8 cellular contexts compared by ENCODE assay signal in the genomic region with DNA sequence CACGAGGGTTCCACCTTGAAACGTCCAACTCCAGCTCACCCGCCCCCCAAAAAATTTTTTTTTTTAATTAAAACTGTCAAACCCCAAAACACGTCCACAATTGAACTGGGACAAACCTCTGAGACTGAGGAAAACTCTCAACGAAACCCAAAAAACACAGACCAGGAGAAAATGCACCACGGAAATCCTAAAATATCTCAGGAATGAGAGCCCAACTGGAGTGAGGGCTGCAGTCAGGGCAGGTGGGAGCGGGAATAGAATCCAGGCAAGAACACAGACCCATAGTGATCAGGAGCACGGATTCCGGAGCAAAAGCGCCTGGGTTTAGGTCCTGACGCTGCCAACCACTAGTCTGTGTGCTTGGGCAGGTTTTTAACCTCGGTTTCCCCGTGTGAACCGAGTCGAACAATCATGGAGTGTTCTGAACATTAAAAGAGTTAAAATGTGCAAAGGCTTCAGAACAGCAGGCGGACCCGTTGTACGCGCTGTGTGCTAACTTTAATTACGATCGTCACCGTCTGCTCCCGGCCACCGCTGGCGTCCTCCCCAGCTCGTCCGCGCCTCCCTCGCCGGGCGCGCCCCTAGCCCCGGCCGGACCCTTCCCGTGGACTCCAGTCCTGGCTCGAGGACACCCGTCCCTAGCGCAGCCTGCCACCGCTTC. TPM values are rescaled to one million over a fixed set of nuclear protein-coding genes. Genes with fewer than 3 reads are reported as not detected.
DNase-seq lines count a peak whose midpoint lies in the region; FAIRE-seq and TF ChIP-seq lines count a peak whose summit lies in the region.

No MANE protein-coding gene starts in this region.

- peak overlapping the region; percentile 84 for H3K4me3 ChIP-seq in suprapubic skin

- peak; percentile 23 for FAIRE-seq in H54 (lab: Jason Lieb, UNC)

- TF ChIP-seq EP300 in suprapubic skin (IDR thresholded peaks at IDR 0.05): no peak

- H3K27ac ChIP-seq in caudate nucleus (ENCODE audit: low read depth, low read length): peak overlapping the region; percentile 48
- peak overlapping the region; percentile 64 for H3K27ac ChIP-seq in layer of hippocampus (ENCODE audit: low read depth, low read length)
- peak overlapping the region; percentile 92 for H3K27ac ChIP-seq in suprapubic skin

- TF ChIP-seq CTCF in suprapubic skin (IDR thresholded peaks at IDR 0.05): no peak

- H3K27me3 ChIP-seq in layer of hippocampus (ENCODE audit: control insufficient read depth, insufficient read depth, low read length): peaks cover 8% of the 10 kb centered on the region
- H3K27me3 ChIP-seq in suprapubic skin: peaks cover 20% of the 10 kb centered on the region

- no peaks in the 10 kb centered on the region for H3K9me3 ChIP-seq in suprapubic skin

- peaks cover 30% of the 10 kb centered on the region for H3K4me1 ChIP-seq in suprapubic skin

- WGBS in suprapubic skin: under 1% methylated on average over 16 of the region's 39 CpGs

- TF ChIP-seq POLR2A in H54 (IDR thresholded peaks at IDR 0.05; ENCODE audit: low read depth, low read length): no peak
- no peak for TF ChIP-seq POLR2A in suprapubic skin (IDR thresholded peaks at IDR 0.05)

- peak; percentile 62 for DNase-seq in ELF-1 (ENCODE audit: low read depth, low spot score)
- DNase-seq in H54 (ENCODE audit: insufficient read length, low spot score): no peak
- peak; percentile 60 for DNase-seq in NCI-H2227 (lab: John Stamatoyannopoulos, UW; ENCODE audit: unreplicated experiment)
- peak in 2 of 61 donors; percentile 39 to 54 for DNase-seq in caudate nucleus (lab: John Stamatoyannopoulos, UW)
- DNase-seq in suprapubic skin (ENCODE audit: low spot score in 2 of 2): peak; percentile 72 to 82
- no peak for DNase-seq in amniotic stem cell (lab: John Stamatoyannopoulos, UW)
- no peak for DNase-seq in AG20443 (ENCODE audit: low spot score)

- H3K36me3 ChIP-seq in suprapubic skin: no peaks in the 10 kb centered on the region

RNA-seq across cellular contexts. Expression of a gene that starts 0.6 kb away (rescaled TPM):
- 10 to 100 TPM; 23.4 to 38.3 (median 28.6) TPM for total RNA-seq in suprapubic skin

Comparison
In these comparisons a context has a peak if more than half of its experiments do, and no peak if none do; other contexts are left out.
1. DNase-seq: peak in ELF-1 (single experiment), NCI-H2227 (single experiment) and suprapubic skin (2 of 2); none in H54 (single experiment), amniotic stem cell (single experiment) and AG20443 (single experiment).
2. Peak in every context shown above with its lines, with median percentiles within 50 percentile points of each other: H3K27ac ChIP-seq.